9 cellular contexts compared by ENCODE assay signal in genomic region chr4:77600521-77601451, GRCh38. TPM values are rescaled to one million over a fixed set of nuclear protein-coding genes. Genes with fewer than 3 reads are reported as not detected.
DNase-seq lines count a peak whose midpoint lies in the region; ATAC-seq, FAIRE-seq and TF ChIP-seq lines count a peak whose summit lies in the region.
"Had no signal": no experiment of that assay in that cellular context is flagged by ENCODE, and none has a peak within 500 bp of the region (broad histone marks: within the 10 kb centered on the region; RNA-seq: fewer than 3 reads in every experiment).

No MANE protein-coding gene starts in this region.

- H3K4me2 ChIP-seq in keratinocyte (ENCODE audit: control insufficient read depth, extremely low read depth, insufficient read depth, low read depth, low read length) = no peak overlapping the region

- no peaks in the 10 kb centered on the region for H3K4me1 Mint-ChIP-seq in type B pancreatic cell (ENCODE audit: unreplicated experiment)

- no peaks in the 10 kb centered on the region for H3K79me2 ChIP-seq in keratinocyte (ENCODE audit: control insufficient read depth, insufficient read depth, low read length)

- H3K27me3 ChIP-seq in adrenal gland (peaks cover 4% of the 10 kb centered on the region), keratinocyte (ENCODE audit: control insufficient read depth, extremely low read depth, insufficient read depth, low read length) (no peaks in the 10 kb centered on the region)

- TF ChIP-seq CTCF in adrenal gland (IDR thresholded peaks at IDR 0.05) (peak; percentile 62 to 82 (median 64)), keratinocyte (optimal IDR thresholded peaks at IDR 0.05 in 1 of 3, IDR thresholded peaks at IDR 0.05 in 1 of 3, conservative IDR thresholded peaks at IDR 0.05 in 1 of 3; ENCODE audit: extremely low read depth in 1 of 3, insufficient read depth in 2 of 3, low read length in 3 of 3) (peak; percentile 80 to 88 (median 81)), type B pancreatic cell (conservative IDR thresholded peaks at IDR 0.05) (peak; percentile 89)

- H3K9me1 ChIP-seq in keratinocyte (ENCODE audit: control insufficient read depth, extremely low read depth, insufficient read depth, low read length) = no peaks in the 10 kb centered on the region

- no peak overlapping the region for H2AFZ ChIP-seq in keratinocyte (ENCODE audit: control insufficient read depth, low read length)

- no peak overlapping the region for H3K27ac Mint-ChIP-seq in type B pancreatic cell

- H3K36me3 ChIP-seq in adrenal gland (replicated peaks in 1 of 2) = no peaks in the 10 kb centered on the region
- H3K36me3 ChIP-seq in keratinocyte (ENCODE audit: control insufficient read depth in 2 of 2, extremely low read depth in 1 of 2, insufficient read depth in 2 of 2, low read length in 2 of 2) = no peaks in the 10 kb centered on the region

- intact Hi-C loops in adrenal gland (cut with DNase I) (loop anchor here in 1 of 2 donors (5.0 kb wide), 1 partner anchor 218 kb away; no protein-coding TSS in a partner anchor), posterior vena cava (cut with DNase I) (loop anchor here in 1 of 2 donors (5.0 kb wide), 1 partner anchor 213 kb away; no protein-coding TSS in a partner anchor)

- peak; percentile 56 for ATAC-seq in GM21367 (IDR thresholded peaks at IDR 0.05; ENCODE audit: unreplicated experiment)

- no peak overlapping the region for H3K9ac ChIP-seq in keratinocyte (ENCODE audit: control insufficient read depth, extremely low read depth, insufficient read depth, low read length)

- DNase-seq in NCI-H2081 (lab: John Stamatoyannopoulos, UW) (peak; percentile 14 to 17), NCI-H2081 treated with DMSO at 0.1 percent for 48 hours (lab: John Stamatoyannopoulos, UW) (no peak), NCI-H2029 (lab: John Stamatoyannopoulos, UW) (peak; percentile 38), adrenal gland (peak in 6 of 7 donors; percentile 21 to 56 (median 32)), keratinocyte (ENCODE audit: low read depth, low spot score) (no peak), type B pancreatic cell (ENCODE audit: extremely low spot score, unreplicated experiment) (no peak), posterior vena cava (ENCODE audit: low spot score) (no peak)

- H3K36me3 Mint-ChIP-seq in type B pancreatic cell = no peaks in the 10 kb centered on the region

- H3K9me3 ChIP-seq in adrenal gland (replicated peaks in 1 of 3) (no peaks in the 10 kb centered on the region), keratinocyte (ENCODE audit: control insufficient read depth, low read depth, low read length) (no peaks in the 10 kb centered on the region)

- H3K4me3 ChIP-seq in adrenal gland = no peak overlapping the region
- H3K4me3 ChIP-seq in keratinocyte (ENCODE audit: control insufficient read depth in 2 of 3, extremely low read depth in 1 of 3, insufficient read depth in 2 of 3, low read depth in 1 of 3, low read length in 3 of 3) = no peak overlapping the region

- H3K4me1 ChIP-seq in adrenal gland (replicated peaks in 1 of 2) (no peaks in the 10 kb centered on the region), keratinocyte (ENCODE audit: control insufficient read depth, extremely low read depth, insufficient read depth, low read length) (peaks cover 13% of the 10 kb centered on the region)

- WGBS in adrenal gland, 4 donors = 20 to 30% (median 25%) methylated on average over 6 of the region's 6 CpGs

- no peaks in the 10 kb centered on the region for H3K9me3 Mint-ChIP-seq in type B pancreatic cell

- H3K4me3 Mint-ChIP-seq in type B pancreatic cell = no peak overlapping the region

- H3K27me3 Mint-ChIP-seq in type B pancreatic cell = peaks cover 32% of the 10 kb centered on the region

- FAIRE-seq in keratinocyte (lab: Jason Lieb, UNC) = peak; percentile 79

- no peak for TF ChIP-seq POLR2A in adrenal gland (IDR thresholded peaks at IDR 0.05)

- H3K27ac ChIP-seq in adrenal gland (no peak overlapping the region), keratinocyte (ENCODE audit: control insufficient read depth, insufficient read depth, low read length) (no peak overlapping the region)

- dilution Hi-C loops in keratinocyte (cut with MboI; ENCODE audit: extremely low pct_ligation_motif_present, low sequenced_read_pairs) = no loop called here

- no peaks in the 10 kb centered on the region for H4K20me1 ChIP-seq in keratinocyte (ENCODE audit: control insufficient read depth, extremely low read depth, insufficient read depth, low read length)

RNA-seq across cellular contexts. Expression of gene CXCL13, which starts 4.8 kb away (rescaled TPM):
- total RNA-seq in adrenal gland (not detected), type B pancreatic cell (ENCODE audit: low replicate concordance) (0.75 TPM in 1 of 2 replicates, not detected in the other), posterior vena cava (1 to 10 TPM in 1 of 2 donors, not detected in 1; 1.2 TPM)
- polyA plus RNA-seq in adrenal gland (under 1 TPM; 0.54 to 0.88 (median 0.62) TPM), keratinocyte (not detected in 3 replicates)
- polyA plus RNA-seq in keratinocyte (2011; ENCODE audit: low read depth) = not detected
- polyA plus RNA-seq in keratinocyte (2011; cell fraction: cytosol; rRNA removed) = not detected in 2 replicates
- not detected in 2 replicates for polyA plus RNA-seq in keratinocyte (2011; cell fraction: nucleus; rRNA removed)
- not detected in 2 replicates for polyA plus RNA-seq in keratinocyte (2012; ENCODE audit: low replicate concordance)
- polyA minus RNA-seq in keratinocyte = not detected in 3 replicates
- not detected for polyA minus RNA-seq in keratinocyte (2011; cell fraction: cytosol; rRNA and poly(A)+ RNA removed)
- not detected in 2 replicates for polyA minus RNA-seq in keratinocyte (2011; cell fraction: nucleus; rRNA and poly(A)+ RNA removed)
- total RNA-seq: Daoy had no signal

Comparison
In these comparisons a context has a peak if more than half of its experiments do, and no peak if none do; other contexts are left out.
1. DNase-seq: peak in NCI-H2081 (2 of 2), NCI-H2029 (single experiment) and adrenal gland (6 of 7); none in NCI-H2081 treated with DMSO at 0.1 percent for 48 hours (single experiment), keratinocyte (single experiment), type B pancreatic cell (single experiment) and posterior vena cava (single experiment).
2. Peak in every context shown above with its lines, with median percentiles within 50 percentile points of each other: CTCF ChIP-seq.